Comparison of ENCODE assay signal across 20 cellular contexts in the genomic region with DNA sequence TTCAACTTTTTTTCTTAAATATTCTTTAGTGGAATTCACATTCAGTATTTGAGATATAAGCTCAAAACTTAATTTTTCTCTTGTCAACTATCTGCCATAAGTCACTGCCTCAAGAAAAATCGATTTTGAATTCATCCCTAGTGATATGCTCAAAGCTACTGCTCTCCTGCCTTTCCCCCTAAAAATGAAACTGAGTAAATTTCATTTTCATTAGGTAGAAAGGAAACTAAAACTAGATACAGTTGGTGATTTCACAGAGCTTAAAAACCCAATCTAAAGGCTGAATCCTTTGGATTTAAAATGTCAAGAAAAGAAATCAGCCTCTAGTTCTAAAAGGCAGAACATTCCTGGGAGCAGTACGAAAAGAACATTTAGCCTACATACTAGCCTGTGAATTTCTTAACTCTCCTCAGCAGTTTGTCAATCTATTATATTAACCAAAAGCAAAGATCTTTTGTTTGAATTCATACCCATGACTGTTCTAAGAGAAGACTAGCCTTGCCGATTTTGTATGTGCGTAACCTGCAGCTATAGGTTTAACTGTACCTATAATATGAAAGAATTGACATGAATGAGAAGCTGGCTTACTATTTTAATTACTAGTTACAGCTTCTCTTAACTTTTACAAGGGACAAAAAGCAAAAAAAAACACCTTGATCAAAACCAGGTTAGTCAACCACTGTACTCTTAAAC. TPM values are rescaled to one million over a fixed set of nuclear protein-coding genes. Genes with fewer than 3 reads are reported as not detected.
A peak's percentile ranks its signal among the peaks of the same experiment; 100 is the strongest.
DNase-seq lines count a peak whose midpoint lies in the region; ATAC-seq, FAIRE-seq and TF ChIP-seq lines count a peak whose summit lies in the region.
"Had no signal": no experiment of that assay in that cellular context is flagged by ENCODE, and none has a peak within 500 bp of the region (broad histone marks: within the 10 kb centered on the region; RNA-seq: fewer than 3 reads in every experiment).

No MANE protein-coding gene starts in this region.

- 71% methylated on average over 4 of the region's 4 CpGs for WGBS in A549 (ENCODE audit: missing lambda C conversion rate)

- no peaks in the 10 kb centered on the region for H3K9me3 Mint-ChIP-seq in activated naive CD8-positive, alpha-beta T cell treated with anti-CD3 and anti-CD28 coated beads, Interleukin-2, amount 10 ng/mL, durations not matched to agents 7 days and 5 days

- H3K27ac Mint-ChIP-seq in activated naive CD8-positive, alpha-beta T cell treated with anti-CD3 and anti-CD28 coated beads, Interleukin-2, amount 10 ng/mL, durations not matched to agents 7 days and 5 days, result peak overlapping the region; percentile 76

- ATAC-seq in A549 (no peak), HG03432 (IDR thresholded peaks at IDR 0.05; ENCODE audit: unreplicated experiment) (peak; percentile 27), HG02970 (IDR thresholded peaks at IDR 0.05; ENCODE audit: low FRiP score, unreplicated experiment) (no peak), HG02571 (IDR thresholded peaks at IDR 0.05; ENCODE audit: unreplicated experiment) (no peak)
- ATAC-seq in activated naive CD8-positive, alpha-beta T cell treated with anti-CD3 and anti-CD28 coated beads, Interleukin-2, amount 10 ng/mL, durations not matched to agents 7 days and 5 days (ENCODE audit: low read depth), result no peak
- ATAC-seq: gastrocnemius medialis, left lung had no signal

- TF ChIP-seq CTCF in A549 (IDR thresholded peaks at IDR 0.05) (no peak), GM10248 (IDR thresholded peaks at IDR 0.05; ENCODE audit: control extremely low read depth, extremely low read depth, low read depth, missing control alignments) (no peak)

- TF ChIP-seq POLR2A in A549 (IDR thresholded peaks at IDR 0.05; ENCODE audit: low read length) (no peak), GM12892 (IDR thresholded peaks at IDR 0.05; ENCODE audit: low read depth, low read length) (no peak)

- CTCF ChIA-PET in A549 (lab: Yijun Ruan, JAX) (interaction anchor here (0.7 to 5.3 kb wide), 6 partner anchors 7 to 222 kb away, joined by 3 to 40 read pairs (median 8); no protein-coding TSS in a partner anchor), GM10248 (lab: Yijun Ruan, JAX) (interaction anchor here (0.8 to 6.0 kb wide), 12 partner anchors 10 to 217 kb away, joined by 3 to 69 read pairs (median 4); a partner anchor contains a TSS)

- H3K9me3 ChIP-seq in A549, result no peaks in the 10 kb centered on the region
- H3K9me3 ChIP-seq: gastrocnemius medialis, left lung had no signal

- no peaks in the 10 kb centered on the region for H3K27me3 Mint-ChIP-seq in activated naive CD8-positive, alpha-beta T cell treated with anti-CD3 and anti-CD28 coated beads, Interleukin-2, amount 10 ng/mL, durations not matched to agents 7 days and 5 days

- peaks cover 9% of the 10 kb centered on the region for H3K4me1 ChIP-seq in A549

- POLR2A ChIA-PET in A549 (lab: Yijun Ruan, JAX) (interaction anchor here (0.6 kb wide), 1 partner anchor 31 kb away, joined by 3 read pairs; no protein-coding TSS in a partner anchor), GM10248 (lab: Yijun Ruan, JAX) (no interaction called here)
- POLR2A ChIA-PET in activated naive CD8-positive, alpha-beta T cell treated with anti-CD3 and anti-CD28 coated beads, Interleukin-2, amount 10 ng/mL, durations not matched to agents 7 days and 5 days (lab: Charles Lee), result interaction anchor here (1.1 to 2.5 kb wide), 3 partner anchors 15 to 52 kb away, joined by 3 to 13 read pairs (median 6); a partner anchor contains a TSS

- H3K4me3 ChIP-seq in A549, result no peak overlapping the region
- H3K4me3 ChIP-seq: gastrocnemius medialis, left lung had no signal

- no peak for TF ChIP-seq RAD21 in A549 (conservative IDR thresholded peaks at IDR 0.05 in 1 of 2, IDR thresholded peaks at IDR 0.05 in 1 of 2)

- H3K36me3 Mint-ChIP-seq in activated naive CD8-positive, alpha-beta T cell treated with anti-CD3 and anti-CD28 coated beads, Interleukin-2, amount 10 ng/mL, durations not matched to agents 7 days and 5 days, result peaks cover 12% of the 10 kb centered on the region

- DNase-seq in A549 (ENCODE audit: low read depth in 1 of 2, low spot score in 1 of 2) (no peak), GM12892 (ENCODE audit: insufficient read length) (no peak), COLO668 (lab: John Stamatoyannopoulos, UW; ENCODE audit: unreplicated experiment) (no peak), GM10248 (ENCODE audit: extremely low spot score) (no peak)
- DNase-seq in activated naive CD8-positive, alpha-beta T cell treated with anti-CD3 and anti-CD28 coated beads, Interleukin-2, amount 10 ng/mL, durations not matched to agents 7 days and 5 days, result no peak
- DNase-seq: activated CD4-positive, CD25-positive, alpha-beta regulatory T cell; activated T-cell treated with anti-CD3 and anti-CD28 coated beads, Interleukin-2, amount 50 U/mL, for 1 hour; gastrocnemius medialis; HCEC 1CT; IMR-90; left lung; NCI-H1048; NCI-H2081 treated with DMSO at 0.1 percent for 48 hours; NCI-H526 treated with DMSO at 0.1 percent for 48 hours had no signal

- no peak overlapping the region for H3K4me2 ChIP-seq in A549

- FAIRE-seq in A549 (lab: Jason Lieb, UNC), result peak; percentile 61
- FAIRE-seq in GM12892 (lab: Jason Lieb, UNC), result peak; percentile 89
- FAIRE-seq: astrocyte, colon, D721Med had no signal

- peaks cover 16% of the 10 kb centered on the region for H3K4me1 Mint-ChIP-seq in activated naive CD8-positive, alpha-beta T cell treated with anti-CD3 and anti-CD28 coated beads, Interleukin-2, amount 10 ng/mL, durations not matched to agents 7 days and 5 days

- TF ChIP-seq EP300 in A549 (IDR thresholded peaks at IDR 0.05), result no peak

- H3K27ac ChIP-seq in A549, result no peak overlapping the region
- H3K27ac ChIP-seq: left lung had no signal

- peak overlapping the region; percentile 49 for H3K4me3 Mint-ChIP-seq in activated naive CD8-positive, alpha-beta T cell treated with anti-CD3 and anti-CD28 coated beads, Interleukin-2, amount 10 ng/mL, durations not matched to agents 7 days and 5 days

TF ChIP-seq in A549, 52 proteins besides CTCF, POLR2A, EP300 and RAD21:
- TF ChIP-seq SREBF2 (IDR thresholded peaks at IDR 0.05), result no peak
- TF ChIP-seq FOSL2 (IDR thresholded peaks at IDR 0.05), result no peak
- TF ChIP-seq FOSL2 (CRISPR knock-in tag; IDR thresholded peaks at IDR 0.05), result no peak
- TF ChIP-seq RFX5 (IDR thresholded peaks at IDR 0.05), result no peak
- TF ChIP-seq POLR2AphosphoS2 (conservative IDR thresholded peaks at IDR 0.05; ENCODE audit: low read length), result no peak
- TF ChIP-seq HOXB13 (CRISPR knock-in tag; IDR thresholded peaks at IDR 0.05; ENCODE audit: low read depth), result no peak
- TF ChIP-seq SMC3 (IDR thresholded peaks at IDR 0.05), result no peak
- TF ChIP-seq, protein P1, sequence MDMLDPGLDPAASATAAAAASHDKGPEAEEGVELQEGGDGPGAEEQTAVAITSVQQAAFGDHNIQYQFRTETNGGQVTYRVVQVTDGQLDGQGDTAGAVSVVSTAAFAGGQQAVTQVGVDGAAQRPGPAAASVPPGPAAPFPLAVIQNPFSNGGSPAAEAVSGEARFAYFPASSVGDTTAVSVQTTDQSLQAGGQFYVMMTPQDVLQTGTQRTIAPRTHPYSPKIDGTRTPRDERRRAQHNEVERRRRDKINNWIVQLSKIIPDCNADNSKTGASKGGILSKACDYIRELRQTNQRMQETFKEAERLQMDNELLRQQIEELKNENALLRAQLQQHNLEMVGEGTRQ (IDR thresholded peaks at IDR 0.05), result no peak
- TF ChIP-seq BHLHE40 (IDR thresholded peaks at IDR 0.05; ENCODE audit: low read depth, low read length), result no peak
TF ChIP-seq in A549: peak in this region for 0.

RNA-seq across cellular contexts. Expression of a gene that starts 4.9 kb away (rescaled TPM):
- 5.1 and 6.3 TPM in 2 replicates for polyA plus RNA-seq in A549 (2011; rRNA removed)
- polyA plus RNA-seq in A549 (2012; cell fraction: cytosol; rRNA removed), result 4.5 and 6.9 TPM in 2 replicates
- polyA plus RNA-seq in A549 (2012; cell fraction: nucleus; rRNA removed), result 13.3 and 14.8 TPM in 2 replicates
- 8.2 to 8.5 TPM (median 8.2 TPM) in 3 replicates for polyA plus RNA-seq in A549 (2017; fragmentation: RNase III; extraction: RNeasy Plus Mini Kit Qiagen cat#74134 plus additional on column Dnase treatment)
- 18.5 and 21.4 TPM in 2 replicates for polyA minus RNA-seq in A549 (2011; rRNA and poly(A)+ RNA removed)
- polyA plus RNA-seq in GM12892 (2012; ENCODE audit: missing spikeins), result 6.0 TPM
- 10 to 100 TPM; 29.8 to 33.0 TPM for total RNA-seq in activated naive CD8-positive, alpha-beta T cell treated with anti-CD3 and anti-CD28 coated beads, Interleukin-2, amount 10 ng/mL, durations not matched to agents 7 days and 5 days

RNA-seq across cellular contexts. Expression of a gene that starts 42.6 kb away (rescaled TPM):
- polyA plus RNA-seq in A549 (2011; rRNA removed) (21.5 and 28.1 TPM in 2 replicates), A549 (2017; fragmentation: RNase III; extraction: RNeasy Plus Mini Kit Qiagen cat#74134 plus additional on column Dnase treatment) (23.4 to 27.8 TPM (median 23.5 TPM) in 3 replicates)
- 11.4 and 12.8 TPM in 2 replicates for polyA plus RNA-seq in A549 (2012; cell fraction: cytosol; rRNA removed)
- 4.8 and 9.3 TPM in 2 replicates for polyA plus RNA-seq in A549 (2012; cell fraction: nucleus; rRNA removed)
- polyA minus RNA-seq in A549 (2011; rRNA and poly(A)+ RNA removed), result 8.8 and 9.9 TPM in 2 replicates
- 25.0 TPM for polyA plus RNA-seq in GM12892 (2012; ENCODE audit: missing spikeins)
- 10 to 100 TPM; 22.0 to 22.8 TPM for total RNA-seq in activated naive CD8-positive, alpha-beta T cell treated with anti-CD3 and anti-CD28 coated beads, Interleukin-2, amount 10 ng/mL, durations not matched to agents 7 days and 5 days

RNA-seq across cellular contexts. Expression of a gene that starts 52.5 kb away (rescaled TPM):
- polyA plus RNA-seq in A549 (2011; rRNA removed), result 17.9 and 25.9 TPM in 2 replicates
- 4.8 and 5.0 TPM in 2 replicates for polyA plus RNA-seq in A549 (2012; cell fraction: cytosol; rRNA removed)
- 2.6 and 5.2 TPM in 2 replicates for polyA plus RNA-seq in A549 (2012; cell fraction: nucleus; rRNA removed)
- polyA plus RNA-seq in A549 (2017; fragmentation: RNase III; extraction: RNeasy Plus Mini Kit Qiagen cat#74134 plus additional on column Dnase treatment), result 15.1 to 16.1 TPM (median 15.9 TPM) in 3 replicates
- polyA minus RNA-seq in A549 (2011; rRNA and poly(A)+ RNA removed), result 9.3 and 10.0 TPM in 2 replicates
- 12.8 TPM for polyA plus RNA-seq in GM12892 (2012; ENCODE audit: missing spikeins)
- total RNA-seq in activated naive CD8-positive, alpha-beta T cell treated with anti-CD3 and anti-CD28 coated beads, Interleukin-2, amount 10 ng/mL, durations not matched to agents 7 days and 5 days, result 10 to 100 TPM; 12.8 to 14.8 TPM
